9 cellular contexts compared by ENCODE assay signal in the genomic region with DNA sequence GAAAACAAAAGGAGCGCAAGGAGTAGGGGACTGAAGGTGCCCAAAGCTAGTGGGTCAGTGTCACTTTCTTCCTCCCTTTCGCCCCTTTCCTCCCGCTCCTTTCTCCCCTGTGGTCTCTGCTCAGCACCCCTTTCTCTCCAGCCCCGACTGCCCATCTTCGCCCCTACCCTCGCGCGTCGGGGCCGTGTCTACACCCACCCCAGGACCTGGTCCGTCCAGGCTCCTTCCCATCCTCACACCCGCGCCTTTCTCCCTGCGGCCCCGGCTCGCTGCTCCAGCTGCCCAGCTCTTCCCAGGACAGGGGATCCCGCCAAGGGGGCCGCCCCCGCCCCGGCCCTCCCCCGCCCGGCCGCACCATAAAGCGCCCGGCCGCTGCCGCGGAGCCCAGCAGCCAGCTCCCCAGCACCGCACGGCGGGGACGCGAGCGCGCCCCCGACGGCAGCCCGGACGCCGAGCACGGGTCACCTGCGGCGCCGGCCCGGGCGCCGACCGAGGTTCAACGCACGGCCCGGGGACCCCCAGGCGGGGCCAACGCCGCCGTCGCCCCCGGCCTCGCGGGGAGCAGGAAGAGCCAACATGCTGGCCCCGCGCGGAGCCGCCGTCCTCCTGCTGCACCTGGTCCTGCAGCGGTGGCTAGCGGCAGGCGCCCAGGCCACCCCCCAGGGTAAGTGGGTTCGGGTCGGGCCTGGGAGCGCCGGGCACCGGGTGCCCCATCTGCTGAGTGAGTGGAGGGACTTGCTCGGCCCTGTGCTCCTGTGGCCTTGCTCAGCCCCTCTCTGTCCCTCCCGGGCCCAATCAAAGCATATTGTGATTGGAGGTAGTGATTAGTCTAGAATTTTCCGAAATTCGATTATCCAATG. TPM values are rescaled to one million over a fixed set of nuclear protein-coding genes. Genes with fewer than 3 reads are reported as not detected.
DNase-seq lines count a peak whose midpoint lies in the region; ATAC-seq, FAIRE-seq and TF ChIP-seq lines count a peak whose summit lies in the region.
"Had no signal": no experiment of that assay in that cellular context is flagged by ENCODE, and none has a peak within 500 bp of the region (broad histone marks: within the 10 kb centered on the region; RNA-seq: fewer than 3 reads in every experiment).

A gene (plus strand): TSS at position 387 of the 860 bp plus-strand sequence. CDS start 190 bp downstream, at position 577.

- peak within 1 kb of the TSS; percentile 46 for H3K4me3 Mint-ChIP-seq in activated CD4-positive, alpha-beta memory T cell treated with anti-CD3 and anti-CD28 coated beads, Interleukin-2, amount 10 ng/mL, durations not matched to agents 7 days and 5 days

- TF ChIP-seq CTCF in heart right ventricle (IDR thresholded peaks at IDR 0.05) (no peak), retinal pigment epithelial cell (conservative IDR thresholded peaks at IDR 0.05; ENCODE audit: low read depth, low read length) (no peak)

- H3K9me3 Mint-ChIP-seq in activated CD4-positive, alpha-beta memory T cell treated with anti-CD3 and anti-CD28 coated beads, Interleukin-2, amount 10 ng/mL, durations not matched to agents 7 days and 5 days, result no peaks in the 10 kb centered on the region

- H3K9me3 ChIP-seq in heart right ventricle (no peaks in the 10 kb centered on the region), small intestine (ENCODE audit: control insufficient read depth, low read depth) (no peaks in the 10 kb centered on the region), SJCRH30 (replicated peaks) (0 out of 2 replicates have a peak, but pooled peaks cover 3% of the 10 kb centered on the region)

- peak within 1 kb of the TSS; percentile 62 for H3K4me3 ChIP-seq in H7 (ENCODE audit: insufficient read depth, low read depth, low read length)
- peak within 1 kb of the TSS; percentile 15 to 62 (median 52) for H3K4me3 ChIP-seq in heart right ventricle
- H3K4me3 ChIP-seq in retinal pigment epithelial cell (ENCODE audit: low read length), result peak within 1 kb of the TSS; percentile 23
- H3K4me3 ChIP-seq in small intestine (ENCODE audit: low read depth in 1 of 2, low read length in 2 of 2), result peak within 1 kb of the TSS in 1 of 2 donors; percentile 27
- H3K4me3 ChIP-seq in SJCRH30, result no peak within 1 kb of the TSS

- intact Hi-C loops in heart right ventricle (cut with DNase I), result loop anchor here in 1 of 10 donors (5.0 kb wide), 1 partner anchor 43 kb away; a partner anchor contains a TSS

- no peak within 1 kb of the TSS for H3K27ac Mint-ChIP-seq in activated CD4-positive, alpha-beta memory T cell treated with anti-CD3 and anti-CD28 coated beads, Interleukin-2, amount 10 ng/mL, durations not matched to agents 7 days and 5 days

- peaks cover 38% of the 10 kb centered on the region for H3K4me1 Mint-ChIP-seq in activated CD4-positive, alpha-beta memory T cell treated with anti-CD3 and anti-CD28 coated beads, Interleukin-2, amount 10 ng/mL, durations not matched to agents 7 days and 5 days

- H3K27me3 ChIP-seq in H7 (ENCODE audit: control insufficient read depth, insufficient read depth, low read length), result peaks cover 31% of the 10 kb centered on the region
- peaks cover 0 to 65% (median 39%) of the 10 kb centered on the region in 7 donors for H3K27me3 ChIP-seq in heart right ventricle
- peaks cover 0 to 17% of the 10 kb centered on the region in 2 donors for H3K27me3 ChIP-seq in small intestine (ENCODE audit: control insufficient read depth in 2 of 2, insufficient read depth in 2 of 2, low read length in 2 of 2)
- no peaks in the 10 kb centered on the region for H3K27me3 ChIP-seq in SJCRH30

- peaks cover 5% of the 10 kb centered on the region for H3K36me3 Mint-ChIP-seq in activated CD4-positive, alpha-beta memory T cell treated with anti-CD3 and anti-CD28 coated beads, Interleukin-2, amount 10 ng/mL, durations not matched to agents 7 days and 5 days (ENCODE audit: low read depth)

- FAIRE-seq in small intestine (lab: Jason Lieb, UNC), result no peak

- peak within 1 kb of the TSS in 9 of 10 donors; percentile 35 to 73 (median 62) for H3K27ac ChIP-seq in heart right ventricle
- no peak within 1 kb of the TSS for H3K27ac ChIP-seq in small intestine (ENCODE audit: low read depth in 1 of 2, low read length in 1 of 2)
- no peak within 1 kb of the TSS for H3K27ac ChIP-seq in SJCRH30

- peak; percentile 47 to 88 (median 65) for ATAC-seq in heart right ventricle
- ATAC-seq in GM19023 (IDR thresholded peaks at IDR 0.05; ENCODE audit: unreplicated experiment), result no peak

- peak; percentile 88 for DNase-seq in H7
- DNase-seq in activated CD4-positive, alpha-beta memory T cell treated with anti-CD3 and anti-CD28 coated beads, Interleukin-2, amount 10 ng/mL, durations not matched to agents 7 days and 5 days, result no peak
- DNase-seq in heart right ventricle, result peak; percentile 11 to 33
- DNase-seq in retinal pigment epithelial cell (ENCODE audit: low read depth), result no peak
- DNase-seq in small intestine, result no peak
- DNase-seq in SJCRH30, result no peak
- no peak for DNase-seq in foreskin melanocyte
- DNase-seq: activated gamma-delta T cell had no signal

- H3K27me3 Mint-ChIP-seq in activated CD4-positive, alpha-beta memory T cell treated with anti-CD3 and anti-CD28 coated beads, Interleukin-2, amount 10 ng/mL, durations not matched to agents 7 days and 5 days, result peaks cover 38% of the 10 kb centered on the region

- WGBS in heart right ventricle, 2 donors, result 6% methylated on average over 72 to 76 of the region's 76 CpGs
- WGBS in small intestine, 3 donors, result 5 to 8% (median 5%) methylated on average over 41 to 76 of the region's 76 CpGs

- CTCF ChIA-PET in activated CD4-positive, alpha-beta memory T cell treated with anti-CD3 and anti-CD28 coated beads, Interleukin-2, amount 10 ng/mL, durations not matched to agents 7 days and 5 days (lab: Charles Lee), result no interaction called here

- POLR2A ChIA-PET in activated CD4-positive, alpha-beta memory T cell treated with anti-CD3 and anti-CD28 coated beads, Interleukin-2, amount 10 ng/mL, durations not matched to agents 7 days and 5 days (lab: Charles Lee), result interaction anchor here (1.0 to 1.5 kb wide), 3 partner anchors 9 to 219 kb away, joined by 3 to 5 read pairs (median 3); no protein-coding TSS in a partner anchor

- H3K36me3 ChIP-seq in H7 (replicated peaks; ENCODE audit: control insufficient read depth, insufficient read depth, low read length) (no peaks in the 10 kb centered on the region), heart right ventricle (no peaks in the 10 kb centered on the region), small intestine (ENCODE audit: control insufficient read depth in 2 of 2, insufficient read depth in 2 of 2, low read length in 2 of 2) (no peaks in the 10 kb centered on the region), SJCRH30 (no peaks in the 10 kb centered on the region)

- H3K4me1 ChIP-seq in heart right ventricle, result peaks cover 0 to 7% (median 0%) of the 10 kb centered on the region in 9 donors
- H3K4me1 ChIP-seq in small intestine (ENCODE audit: control insufficient read depth in 2 of 2, insufficient read depth in 1 of 2, low read depth in 1 of 2, low read length in 1 of 2), result no peaks in the 10 kb centered on the region
- H3K4me1 ChIP-seq in SJCRH30, result no peaks in the 10 kb centered on the region

RNA-seq across cellular contexts. Expression of the gene that starts here (rescaled TPM):
- 3.1 and 3.4 TPM in 2 replicates for total RNA-seq in H7 (2014; rRNA removed; shearing (Covaris generic))
- 1 to 10 TPM; 2.2 to 3.6 TPM for total RNA-seq in activated CD4-positive, alpha-beta memory T cell treated with anti-CD3 and anti-CD28 coated beads, Interleukin-2, amount 10 ng/mL, durations not matched to agents 7 days and 5 days
- total RNA-seq in heart right ventricle, result 100 to 1,000 TPM in 3 of 10 donors, 10 to 100 TPM in 7; 41.1 to 180 (median 68.0) TPM
- 10 to 100 TPM; 60.4 to 65.6 TPM for polyA plus RNA-seq in heart right ventricle
- polyA plus RNA-seq in small intestine, result 1 to 10 TPM in 2 of 3 donors, not detected in 1; 1.4 to 3.3 TPM
- total RNA-seq in SJCRH30 (2014; rRNA removed; shearing (Covaris generic)), result 4.6 and 6.0 TPM in 2 replicates

Comparison
In these comparisons a context has a peak if more than half of its experiments do, and no peak if none do; other contexts are left out.
1. RNA of the gene that starts here (polyA plus RNA-seq): 60.4 to 65.6 TPM in heart right ventricle; 1.4 to 3.3 TPM in small intestine; every median in the first group is over 10 times any median in the second.
2. DNase-seq: peak in H7 (single experiment) and heart right ventricle (2 of 2); none in activated CD4-positive, alpha-beta memory T cell treated with anti-CD3 and anti-CD28 coated beads, Interleukin-2, amount 10 ng/mL, durations not matched to agents 7 days and 5 days (single experiment), retinal pigment epithelial cell (single experiment), small intestine (single experiment), SJCRH30 (0 of 2) and foreskin melanocyte (single experiment).
3. H3K27ac ChIP-seq: peak in heart right ventricle (9 of 10); none in small intestine (0 of 2) and SJCRH30 (single experiment).